Comparison of ENCODE assay signal across 15 cellular contexts in genomic region chr5:33059081-33059480, GRCh38.
DNase-seq lines count a peak whose midpoint lies in the region; ATAC-seq and TF ChIP-seq lines count a peak whose summit lies in the region.
"Had no signal": no experiment of that assay in that cellular context is flagged by ENCODE, and none has a peak within 500 bp of the region (broad histone marks: within the 10 kb centered on the region; RNA-seq: fewer than 3 reads in every experiment).

No MANE protein-coding gene starts in this region.

- H3F3A ChIP-seq in PC-9 (ENCODE audit: insufficient read depth, low read depth), result no peaks in the 10 kb centered on the region

- H2AFZ ChIP-seq in mammary epithelial cell (ENCODE audit: low read depth, low read length), result no peak overlapping the region
- H2AFZ ChIP-seq in PC-9, result peak overlapping the region; percentile 24; the same call in 1 of the 2 replicates

- CTCF ChIA-PET in mammary epithelial cell (lab: Charles Lee; ENCODE audit: low non-redundant PET) (no interaction called here), PC-9 (lab: Charles Lee) (no interaction called here)
- CTCF ChIA-PET in activated naive CD4-positive, alpha-beta T cell treated with anti-CD3 and anti-CD28 coated beads for 36 hours (lab: Charles Lee), result no interaction called here
- CTCF ChIA-PET in activated CD4-positive, alpha-beta T cell treated with anti-CD3 and anti-CD28 coated beads for 36 hours (lab: Charles Lee), result no interaction called here

- intact Hi-C loops in mammary epithelial cell (cut with micrococcal nuclease) (no loop called here), breast epithelium (cut with DNase I; ENCODE audit: low total_unique reads) (no loop called here), PC-9 (cut with micrococcal nuclease; ENCODE audit: unreplicated experiment) (no loop called here)
- intact Hi-C loops in activated naive CD4-positive, alpha-beta T cell treated with anti-CD3 and anti-CD28 coated beads for 36 hours (cut with micrococcal nuclease), result no loop called here
- intact Hi-C loops in activated CD4-positive, alpha-beta T cell treated with anti-CD3 and anti-CD28 coated beads for 36 hours (cut with DNase I, micrococcal nuclease), result no loop called here

- no peaks in the 10 kb centered on the region for H3K4me1 ChIP-seq in mammary epithelial cell (ENCODE audit: insufficient read depth, low read length)
- H3K4me1 ChIP-seq in breast epithelium, result no peaks in the 10 kb centered on the region
- H3K4me1 ChIP-seq in PC-9 (replicated peaks; ENCODE audit: insufficient read depth), result no peaks in the 10 kb centered on the region
- H3K4me1 ChIP-seq: BLaER1 had no signal

- H3K4me3 ChIP-seq in mammary epithelial cell (replicated peaks in 1 of 3; ENCODE audit: insufficient read depth in 1 of 3, low read depth in 2 of 3, low read length in 3 of 3) (no peak overlapping the region), breast epithelium (no peak overlapping the region), PC-9 (no peak overlapping the region), epithelial cell of esophagus (ENCODE audit: low read length) (no peak overlapping the region)
- H3K4me3 ChIP-seq: BLaER1 had no signal

- dilution Hi-C loops in mammary epithelial cell (cut with HindIII; ENCODE audit: low sequenced_read_pairs), result no loop called here

- H3K9me3 ChIP-seq in mammary epithelial cell (replicated peaks; ENCODE audit: insufficient read depth, low read length), result peaks cover under 1% of the 10 kb centered on the region
- peaks cover 6 to 12% of the 10 kb centered on the region in 2 donors for H3K9me3 ChIP-seq in breast epithelium
- peaks cover 11% of the 10 kb centered on the region; the same call in 1 of the 2 replicates for H3K9me3 ChIP-seq in PC-9 (ENCODE audit: insufficient read depth, low read depth)

- TF ChIP-seq CTCF in mammary epithelial cell (conservative IDR thresholded peaks at IDR 0.05 in 1 of 2, IDR thresholded peaks at IDR 0.05 in 1 of 2; ENCODE audit: extremely low read depth in 1 of 2, insufficient read depth in 1 of 2, low read depth in 1 of 2, low read length in 2 of 2) (no peak), breast epithelium (IDR thresholded peaks at IDR 0.05) (no peak), PC-9 (conservative IDR thresholded peaks at IDR 0.05) (no peak), epithelial cell of esophagus (IDR thresholded peaks at IDR 0.05; ENCODE audit: insufficient read depth, low read depth, low read length, missing control alignments) (no peak)

- peak; percentile 43 for DNase-seq in mammary epithelial cell
- no peak for DNase-seq in breast epithelium (ENCODE audit: low spot score in 2 of 2)
- DNase-seq in PC-9, result no peak
- DNase-seq in epithelial cell of esophagus (ENCODE audit: low read depth), result peak; percentile 66
- no peak for DNase-seq in activated naive CD4-positive, alpha-beta T cell treated with anti-CD3 and anti-CD28 coated beads for 36 hours
- DNase-seq in activated CD4-positive, alpha-beta T cell treated with anti-CD3 and anti-CD28 coated beads for 36 hours, result no peak
- no peak for DNase-seq in NCI-H1694 treated with DMSO at 0.1 percent for 48 hours (lab: John Stamatoyannopoulos, UW)
- DNase-seq: 8988T, AML-193, GDM1, GOT3, H9 had no signal

- no peak overlapping the region for H3K4me3 Mint-ChIP-seq in activated naive CD4-positive, alpha-beta T cell treated with anti-CD3 and anti-CD28 coated beads for 36 hours
- H3K4me3 Mint-ChIP-seq in activated CD4-positive, alpha-beta T cell treated with anti-CD3 and anti-CD28 coated beads for 36 hours, result no peak overlapping the region
- H3K4me3 Mint-ChIP-seq: H9 had no signal

- H3K79me2 ChIP-seq in mammary epithelial cell (ENCODE audit: insufficient read depth, low read length) (no peaks in the 10 kb centered on the region), PC-9 (ENCODE audit: low read depth) (no peaks in the 10 kb centered on the region)

- H3K27me3 ChIP-seq in mammary epithelial cell (ENCODE audit: insufficient read depth, low read length), result no peaks in the 10 kb centered on the region
- H3K27me3 ChIP-seq in breast epithelium, result no peaks in the 10 kb centered on the region
- H3K27me3 ChIP-seq in PC-9 (ENCODE audit: insufficient read depth, low read depth), result no peaks in the 10 kb centered on the region
- H3K27me3 ChIP-seq: BLaER1 had no signal

- no peak for TF ChIP-seq POLR2A in breast epithelium (IDR thresholded peaks at IDR 0.05)

- H3K4me2 ChIP-seq in mammary epithelial cell (ENCODE audit: insufficient read depth, low read depth, low read length) (no peak overlapping the region), PC-9 (no peak overlapping the region)
- H3K4me2 ChIP-seq: BLaER1 had no signal

- H3K9me2 ChIP-seq in PC-9 (ENCODE audit: insufficient read depth), result no peaks in the 10 kb centered on the region

- H3K27me3 Mint-ChIP-seq in activated naive CD4-positive, alpha-beta T cell treated with anti-CD3 and anti-CD28 coated beads for 36 hours (ENCODE audit: low read depth), result no peaks in the 10 kb centered on the region
- no peaks in the 10 kb centered on the region for H3K27me3 Mint-ChIP-seq in activated CD4-positive, alpha-beta T cell treated with anti-CD3 and anti-CD28 coated beads for 36 hours

- no peak overlapping the region for H3K27ac ChIP-seq in mammary epithelial cell (ENCODE audit: insufficient read depth, low read depth, low read length)
- H3K27ac ChIP-seq in breast epithelium, result no peak overlapping the region
- no peak overlapping the region for H3K27ac ChIP-seq in PC-9
- H3K27ac ChIP-seq: BLaER1 had no signal

- in situ Hi-C loops in mammary epithelial cell (cut with MboI; ENCODE audit: low sequenced_read_pairs in 2 of 2), result no loop called here

- no peak for ATAC-seq in activated CD4-positive, alpha-beta T cell treated with anti-CD3 and anti-CD28 coated beads for 36 hours
- no peak for ATAC-seq in HG03159 (IDR thresholded peaks at IDR 0.05; ENCODE audit: unreplicated experiment)
- ATAC-seq: HepG2 had no signal

- WGBS in mammary epithelial cell (ENCODE audit: low coverage, missing lambda C conversion rate), result 79% methylated on average over 3 of the region's 3 CpGs

- H3K4me1 Mint-ChIP-seq in activated naive CD4-positive, alpha-beta T cell treated with anti-CD3 and anti-CD28 coated beads for 36 hours (ENCODE audit: low read depth), result no peaks in the 10 kb centered on the region
- H3K4me1 Mint-ChIP-seq in activated CD4-positive, alpha-beta T cell treated with anti-CD3 and anti-CD28 coated beads for 36 hours, result no peaks in the 10 kb centered on the region
- H3K4me1 Mint-ChIP-seq: H9 had no signal

- no peaks in the 10 kb centered on the region for H3K36me3 ChIP-seq in mammary epithelial cell (ENCODE audit: insufficient read depth, low read length)
- no peaks in the 10 kb centered on the region for H3K36me3 ChIP-seq in breast epithelium
- no peaks in the 10 kb centered on the region for H3K36me3 ChIP-seq in PC-9 (ENCODE audit: low read depth)
- H3K36me3 ChIP-seq: BLaER1 had no signal

- no TSS peak for BruUV-seq in mammary epithelial cell (replicated peaks; lab: Mats Ljungman, UMichigan)
- no TSS peak for BruUV-seq in PC-9 (replicated peaks; lab: Mats Ljungman, UMichigan)

- no peak overlapping the region for H3K9ac ChIP-seq in mammary epithelial cell (ENCODE audit: insufficient read depth, low read length)
- H3K9ac ChIP-seq: BLaER1 had no signal

- H3K36me3 Mint-ChIP-seq in activated naive CD4-positive, alpha-beta T cell treated with anti-CD3 and anti-CD28 coated beads for 36 hours (ENCODE audit: low read depth), result no peaks in the 10 kb centered on the region
- H3K36me3 Mint-ChIP-seq in activated CD4-positive, alpha-beta T cell treated with anti-CD3 and anti-CD28 coated beads for 36 hours (ENCODE audit: low read depth), result no peaks in the 10 kb centered on the region

- H3K9me3 Mint-ChIP-seq in activated naive CD4-positive, alpha-beta T cell treated with anti-CD3 and anti-CD28 coated beads for 36 hours, result peaks cover 15% of the 10 kb centered on the region
- H3K9me3 Mint-ChIP-seq in activated CD4-positive, alpha-beta T cell treated with anti-CD3 and anti-CD28 coated beads for 36 hours (ENCODE audit: low read depth), result peaks cover 13% of the 10 kb centered on the region

- POLR2A ChIA-PET in PC-9 (lab: Charles Lee; ENCODE audit: unreplicated experiment), result no interaction called here
- POLR2A ChIA-PET in activated CD4-positive, alpha-beta T cell treated with anti-CD3 and anti-CD28 coated beads for 36 hours (lab: Charles Lee), result no interaction called here

- no peak overlapping the region for H3K27ac Mint-ChIP-seq in activated naive CD4-positive, alpha-beta T cell treated with anti-CD3 and anti-CD28 coated beads for 36 hours
- no peak overlapping the region for H3K27ac Mint-ChIP-seq in activated CD4-positive, alpha-beta T cell treated with anti-CD3 and anti-CD28 coated beads for 36 hours
- H3K27ac Mint-ChIP-seq: H9 had no signal

- H4K20me1 ChIP-seq in mammary epithelial cell (ENCODE audit: insufficient read depth, low read length) (no peaks in the 10 kb centered on the region), PC-9 (ENCODE audit: insufficient read depth) (no peaks in the 10 kb centered on the region)
- H4K20me1 ChIP-seq: BLaER1 had no signal

Comparison
In these comparisons a context has a peak if more than half of its experiments do, and no peak if none do; other contexts are left out.
1. DNase-seq: peak in mammary epithelial cell (single experiment) and epithelial cell of esophagus (single experiment); none in breast epithelium (0 of 2), PC-9 (0 of 2), activated naive CD4-positive, alpha-beta T cell treated with anti-CD3 and anti-CD28 coated beads for 36 hours (single experiment), activated CD4-positive, alpha-beta T cell treated with anti-CD3 and anti-CD28 coated beads for 36 hours (single experiment) and NCI-H1694 treated with DMSO at 0.1 percent for 48 hours (single experiment).